Comparison of ENCODE assay signal across 7 cellular contexts in the genomic region with DNA sequence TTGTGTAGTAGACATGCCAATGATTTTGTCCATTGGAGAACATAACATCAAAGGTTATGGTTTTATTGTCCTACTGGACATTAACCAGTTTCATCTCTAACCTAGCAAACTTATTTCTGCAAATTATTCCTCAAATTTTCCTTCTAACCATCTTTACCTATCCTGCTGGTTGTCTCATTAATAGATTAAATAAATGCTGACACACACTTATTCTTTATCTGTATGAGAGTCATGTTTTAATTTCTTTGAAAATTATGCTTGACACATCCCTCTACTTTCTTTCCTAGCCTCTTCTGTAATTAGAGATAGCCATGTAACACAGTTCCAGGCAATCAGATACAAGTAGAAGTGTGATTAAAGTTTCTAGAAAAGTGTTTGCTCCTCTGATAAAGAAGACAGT.
"Had no signal": no experiment of that assay in that cellular context is flagged by ENCODE, and none has a peak within 500 bp of the region (broad histone marks: within the 10 kb centered on the region; RNA-seq: fewer than 3 reads in every experiment).

No MANE protein-coding gene starts in this region.

- H3K4me2 ChIP-seq: GM23338, KMS-11 had no signal

- H3K4me3 ChIP-seq: GM23338, HAP-1 had no signal

- H3K9me3 ChIP-seq: HAP-1 had no signal

- H3K36me3 ChIP-seq: HAP-1 had no signal

- DNase-seq: H7, KBM-7 had no signal

- H2AFZ ChIP-seq: GM23338 had no signal

- ATAC-seq: GM23338, HCT116 had no signal

- FAIRE-seq: HTR-8/SVneo had no signal

- H3K27ac ChIP-seq: KMS-11 had no signal

- H3K9ac ChIP-seq: KMS-11 had no signal
